Comparison of ENCODE assay signal across 26 cellular contexts in the genomic region with DNA sequence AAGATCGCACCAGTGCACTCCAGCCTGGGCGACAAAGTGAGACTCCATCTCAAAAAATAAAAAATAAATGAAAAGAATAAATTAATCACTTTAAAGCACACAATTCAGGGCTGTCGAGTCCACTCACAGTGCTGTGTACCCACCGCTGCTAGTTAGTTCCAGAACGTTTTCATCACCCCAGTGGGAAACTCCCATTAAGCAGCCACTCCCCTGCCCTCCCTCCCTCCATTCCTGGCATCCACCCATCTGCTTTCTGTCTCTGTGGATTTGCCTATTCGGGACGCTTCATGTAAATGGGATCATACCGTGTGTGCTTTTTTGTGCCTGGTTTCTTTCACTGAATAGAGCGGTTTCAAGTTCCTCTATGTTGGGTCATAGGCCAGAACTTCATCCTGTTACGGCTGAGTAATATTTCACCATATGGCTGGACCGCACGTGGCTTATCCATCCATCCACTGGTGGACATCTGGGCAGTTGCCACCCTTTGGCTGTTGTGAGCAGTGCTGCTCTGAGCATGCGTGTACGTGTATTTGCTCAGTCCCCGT. TPM values are rescaled to one million over a fixed set of nuclear protein-coding genes. Genes with fewer than 3 reads are reported as not detected.
DNase-seq lines count a peak whose midpoint lies in the region; TF ChIP-seq lines count a peak whose summit lies in the region.
"Had no signal": no experiment of that assay in that cellular context is flagged by ENCODE, and none has a peak within 500 bp of the region (broad histone marks: within the 10 kb centered on the region; RNA-seq: fewer than 3 reads in every experiment).

No MANE protein-coding gene starts in this region.

- H3K4me3 ChIP-seq in AG10803 (ENCODE audit: low read length) (no peak overlapping the region), WERI-Rb-1 (ENCODE audit: low read depth, low read length) (no peak overlapping the region)
- H3K4me3 ChIP-seq: BLaER1 treated with 17β-estradiol and CSF1 and Interleukin-3, amounts not matched to agents 10 nM and 100 nM; left ventricle myocardium inferior; psoas muscle; transverse colon had no signal

- H3K27ac ChIP-seq in H9 (ENCODE audit: insufficient read length, low read depth, low read length) (no peak overlapping the region), WERI-Rb-1 (no peak overlapping the region)
- H3K27ac ChIP-seq: BLaER1 treated with 17β-estradiol and CSF1 and Interleukin-3, amounts not matched to agents 10 nM and 100 nM; left ventricle myocardium inferior; psoas muscle had no signal

- no peak overlapping the region for H3K23ac ChIP-seq in H9 (ENCODE audit: insufficient read length, low read depth, low read length)

- no peak overlapping the region for H4K5ac ChIP-seq in H9 (ENCODE audit: insufficient read length, low read depth, low read length)

- H3K4me1 Mint-ChIP-seq in H9 (peaks cover 11 to 25% of the 10 kb centered on the region in 2 experiments), mesothelial cell of epicardium (peaks cover 3% of the 10 kb centered on the region)

- no peak overlapping the region for H4K8ac ChIP-seq in H9 (replicated peaks; ENCODE audit: insufficient read length, low read depth, low read length)

- H3K9me3 ChIP-seq in H9 (ENCODE audit: control insufficient read depth, low read depth, low read length) = no peaks in the 10 kb centered on the region
- H3K9me3 ChIP-seq in WERI-Rb-1 (ENCODE audit: severe bottlenecking) = no peaks in the 10 kb centered on the region
- H3K9me3 ChIP-seq: BLaER1 treated with 17β-estradiol and CSF1 and Interleukin-3, amounts not matched to agents 10 nM and 100 nM; left ventricle myocardium inferior; psoas muscle; transverse colon had no signal

- no peak overlapping the region for H3K9ac ChIP-seq in H9 (ENCODE audit: extremely low read depth, insufficient read length, low read length)
- H3K9ac ChIP-seq: BLaER1 treated with 17β-estradiol and CSF1 and Interleukin-3, amounts not matched to agents 10 nM and 100 nM had no signal

- peak; percentile 8 for DNase-seq in AG10803 (ENCODE audit: low read depth)
- DNase-seq in H9 = no peak
- DNase-seq in astrocyte of the hippocampus (ENCODE audit: low read depth, low spot score) = peak; percentile 41
- no peak for DNase-seq in mesothelial cell of epicardium (ENCODE audit: low spot score in 2 of 2, unreplicated experiment in 2 of 2)
- no peak for DNase-seq in kidney tubule cell (ENCODE audit: low spot score)
- no peak for DNase-seq in kidney glomerular epithelial cell (lab: John Stamatoyannopoulos, UW)
- no peak for DNase-seq in WERI-Rb-1
- DNase-seq in stimulated activated CD4-positive, alpha-beta T cell treated with anti-CD3 and anti-CD28 coated beads, Interleukin-4, amount 100 ng/mL, for 24 hours = no peak
- DNase-seq: activated CD4-positive, alpha-beta T cell treated with anti-CD3 and anti-CD28 coated beads, Interleukin-2, amount 50 U/mL, for 48 hours; activated CD4-positive, CD25-positive, alpha-beta regulatory T cell treated with anti-CD3 and anti-CD28 coated beads, Interleukin-2, amount 50 U/mL, for 72 hours; activated T-cell treated with anti-CD3 and anti-CD28 coated beads, Interleukin-2, amount 50 U/mL, for 72 hours; central memory CD4-positive, alpha-beta T cell; dermis blood vessel endothelial cell; DMS53; endodermal cell; hypothalamus; left ventricle myocardium inferior; mesendoderm; NCI-H1417; NCI-H510A; psoas muscle; Right ventricle myocardium superior; stimulated activated CD4-positive, alpha-beta T cell treated with anti-CD3 and anti-CD28 coated beads, Interleukin-4, amount 100 ng/mL, for 4 hours; T-helper 17 cell; transverse colon had no signal

- H3K9me3 Mint-ChIP-seq in H9 (peaks cover 0 to 2% of the 10 kb centered on the region in 2 experiments; a peak in 2 of 5 replicates), mesothelial cell of epicardium (peaks cover 5% of the 10 kb centered on the region)
- H3K9me3 Mint-ChIP-seq: activated T-cell treated with anti-CD3 and anti-CD28 coated beads, Interleukin-2, amount 50 U/mL, for 72 hours had no signal

- no peaks in the 10 kb centered on the region for H3K23me2 ChIP-seq in H9 (ENCODE audit: insufficient read length, low read depth, low read length, poor library complexity, severe bottlenecking)

- no peak overlapping the region for H2AK5ac ChIP-seq in H9 (ENCODE audit: insufficient read length, low read length)

- no peak overlapping the region for H2BK120ac ChIP-seq in H9 (ENCODE audit: low read depth, low read length, poor library complexity, severe bottlenecking)

- no peak overlapping the region for H4K91ac ChIP-seq in H9 (ENCODE audit: insufficient read length, low read depth, low read length)

- H3K27me3 Mint-ChIP-seq in H9 (ENCODE audit: low read depth) = no peaks in the 10 kb centered on the region
- no peaks in the 10 kb centered on the region for H3K27me3 Mint-ChIP-seq in mesothelial cell of epicardium (ENCODE audit: low read depth)

- no peak overlapping the region for H3T11ph ChIP-seq in H9 (ENCODE audit: low read length)

- H3K36me3 Mint-ChIP-seq in H9 (ENCODE audit: insufficient read depth in 1 of 3, low read depth in 3 of 3) (peaks cover 7 to 17% (median 16%) of the 10 kb centered on the region in 3 experiments), mesothelial cell of epicardium (peaks cover 27% of the 10 kb centered on the region)

- H3K4ac ChIP-seq in H9 (ENCODE audit: low read depth, low read length) = no peak overlapping the region

- no peak overlapping the region for H2BK15ac ChIP-seq in H9 (ENCODE audit: low read depth, low read length)

- no peak overlapping the region for H2BK12ac ChIP-seq in H9 (ENCODE audit: insufficient read length, low read depth, low read length)

- H3K27ac Mint-ChIP-seq in H9 (peak overlapping the region in 2 of 3 experiments; percentile 4 to 85; a peak in 1 of 7 replicates), mesothelial cell of epicardium (peak overlapping the region; percentile 55)
- H3K27ac Mint-ChIP-seq: activated T-cell treated with anti-CD3 and anti-CD28 coated beads, Interleukin-2, amount 50 U/mL, for 72 hours; T-helper 17 cell had no signal

- H3K27me3 ChIP-seq in H9 (ENCODE audit: insufficient read depth, low read length) = no peaks in the 10 kb centered on the region
- no peaks in the 10 kb centered on the region for H3K27me3 ChIP-seq in WERI-Rb-1 (ENCODE audit: insufficient read depth, low read depth, severe bottlenecking)
- H3K27me3 ChIP-seq: BLaER1 treated with 17β-estradiol and CSF1 and Interleukin-3, amounts not matched to agents 10 nM and 100 nM; transverse colon had no signal

- no peak overlapping the region for H2BK5ac ChIP-seq in H9 (ENCODE audit: insufficient read length, low read length)

- H3K4me3 Mint-ChIP-seq in H9 (no peak overlapping the region), mesothelial cell of epicardium (no peak overlapping the region)
- H3K4me3 Mint-ChIP-seq: activated T-cell treated with anti-CD3 and anti-CD28 coated beads, Interleukin-2, amount 50 U/mL, for 72 hours; endodermal cell; T-helper 17 cell had no signal

- H3K36me3 ChIP-seq in WERI-Rb-1 = no peaks in the 10 kb centered on the region
- H3K36me3 ChIP-seq: BLaER1 treated with 17β-estradiol and CSF1 and Interleukin-3, amounts not matched to agents 10 nM and 100 nM; left ventricle myocardium inferior; transverse colon had no signal

- no peaks in the 10 kb centered on the region for H3K4me1 ChIP-seq in H9 (ENCODE audit: insufficient read depth, low read length)
- H3K4me1 ChIP-seq: BLaER1 treated with 17β-estradiol and CSF1 and Interleukin-3, amounts not matched to agents 10 nM and 100 nM; left ventricle myocardium inferior; psoas muscle had no signal

- H4K20me1 ChIP-seq in H9 (ENCODE audit: control insufficient read depth, insufficient read depth, insufficient read length) = no peaks in the 10 kb centered on the region
- H4K20me1 ChIP-seq: BLaER1 treated with 17β-estradiol and CSF1 and Interleukin-3, amounts not matched to agents 10 nM and 100 nM had no signal

- no peak overlapping the region for H2BK20ac ChIP-seq in H9 (ENCODE audit: low read depth, low read length, poor library complexity, severe bottlenecking)

- TF ChIP-seq CTCF in AG10803 (conservative IDR thresholded peaks at IDR 0.05; ENCODE audit: low read length) (no peak), H9 (conservative IDR thresholded peaks at IDR 0.05) (no peak), mesothelial cell of epicardium (IDR thresholded peaks at IDR 0.05; ENCODE audit: unreplicated experiment) (no peak), WERI-Rb-1 (IDR thresholded peaks at IDR 0.05; ENCODE audit: low read depth, low read length) (no peak)

- 0 out of 2 replicates have a peak overlapping the region, but pooled peaks have one; percentile 31 for H3K14ac ChIP-seq in H9 (ENCODE audit: insufficient read depth, low read length)

- H3K4me2 ChIP-seq in H9 (ENCODE audit: insufficient read depth, insufficient read length, low read length) = no peak overlapping the region
- H3K4me2 ChIP-seq: BLaER1 treated with 17β-estradiol and CSF1 and Interleukin-3, amounts not matched to agents 10 nM and 100 nM had no signal

- H3K56ac ChIP-seq in H9 (ENCODE audit: insufficient read length, low read depth, low read length) = no peak overlapping the region

- H3K79me1 ChIP-seq in H9 (ENCODE audit: insufficient read depth, low read depth, low read length, poor library complexity, severe bottlenecking) = peaks cover 2% of the 10 kb centered on the region

- no peak overlapping the region for H3K18ac ChIP-seq in H9 (ENCODE audit: insufficient read length, low read depth, low read length)

- H2AFZ ChIP-seq in H9 (ENCODE audit: low read length) = no peak overlapping the region

- H3K79me2 ChIP-seq in H9 (ENCODE audit: insufficient read depth, low read length) = no peaks in the 10 kb centered on the region; the same call in 1 of the 2 replicates

- WGBS in H9 (ENCODE audit: extremely low coverage, insufficient read length, low lambda C conversion rate) = no CpG with 5 or more reads among the region's 15 CpGs

RNA-seq across cellular contexts. Expression of a gene that starts 30.0 kb away (rescaled TPM):
- 29.3 and 35.4 TPM in 2 replicates for total RNA-seq in H9 (2021)
- total RNA-seq in mesothelial cell of epicardium = 161 to 172 TPM (median 166 TPM) in 3 replicates
- total RNA-seq: dermis blood vessel endothelial cell, left ventricle myocardium inferior, Right ventricle myocardium superior had no signal

Comparison
In these comparisons a context has a peak if more than half of its experiments do, and no peak if none do; other contexts are left out.
1. DNase-seq: peak in AG10803 (single experiment) and astrocyte of the hippocampus (single experiment); none in H9 (single experiment), mesothelial cell of epicardium (0 of 2), kidney tubule cell (single experiment), kidney glomerular epithelial cell (single experiment), WERI-Rb-1 (single experiment) and stimulated activated CD4-positive, alpha-beta T cell treated with anti-CD3 and anti-CD28 coated beads, Interleukin-4, amount 100 ng/mL, for 24 hours (single experiment).